In the genomic region with DNA sequence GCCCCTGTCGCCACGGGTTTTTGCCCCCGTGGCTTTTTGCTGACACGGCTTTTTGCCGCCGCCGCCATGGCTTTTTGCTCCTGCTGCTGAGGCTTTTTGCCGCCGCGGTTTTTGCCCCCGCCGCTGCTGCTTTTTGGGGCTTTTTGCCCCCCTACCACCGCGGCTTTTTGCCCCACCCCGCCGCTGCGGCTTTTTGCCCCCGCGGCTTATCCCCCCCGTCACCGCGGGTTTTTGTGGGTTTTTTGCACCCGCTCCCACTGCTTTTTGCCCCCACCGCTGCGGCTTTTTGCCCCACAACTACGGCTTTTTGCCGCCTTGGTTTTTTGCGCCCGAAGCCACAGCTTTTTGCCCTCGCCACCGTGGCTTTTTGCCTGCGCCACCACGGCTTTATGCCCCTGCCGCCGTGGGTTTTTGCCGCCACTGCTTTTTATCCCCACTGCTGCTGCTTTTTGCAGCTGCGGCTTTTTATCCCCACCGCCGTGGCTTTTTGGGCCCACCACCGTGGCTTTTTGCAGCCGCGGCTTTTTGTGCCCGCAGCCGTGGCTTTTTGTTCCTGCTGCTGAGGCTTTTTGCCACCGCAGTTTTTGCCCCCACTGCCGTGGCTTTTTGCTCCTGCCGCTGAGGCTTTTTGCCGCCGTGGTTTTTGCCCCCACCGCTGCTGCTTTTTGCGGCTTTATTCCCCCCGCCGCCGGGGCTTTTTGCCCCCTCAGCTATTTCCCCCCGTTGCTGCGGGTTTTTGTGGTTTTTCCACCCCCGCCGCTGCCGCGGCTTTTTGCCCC, we compare ENCODE assay signal across 27 cellular contexts.
DNase-seq lines count a peak whose midpoint lies in the region; ATAC-seq, FAIRE-seq and TF ChIP-seq lines count a peak whose summit lies in the region.
"Had no signal": no experiment of that assay in that cellular context is flagged by ENCODE, and none has a peak within 500 bp of the region (broad histone marks: within the 10 kb centered on the region; RNA-seq: fewer than 3 reads in every experiment).

No MANE protein-coding gene starts in this region.

- H3K4me1 ChIP-seq in kidney (ENCODE audit: control insufficient read depth in 1 of 2, insufficient read depth in 1 of 2, low read depth in 1 of 2, low read length in 2 of 2): no peaks in the 10 kb centered on the region
- H3K4me1 ChIP-seq: pancreas had no signal

- H3K27ac Mint-ChIP-seq in activated T-helper 2 cell treated with anti-CD3 and anti-CD28 coated beads, Interferon-gamma antibody, Interleukin-2, Interleukin-4, amounts not matched to agents 10 μg/mL and 5 μg/mL and 100 μg/mL, durations not matched to agents 14 hours and 24 hours and 36 hours: no peak overlapping the region
- H3K27ac Mint-ChIP-seq: activated CD4-positive, alpha-beta T cell treated with anti-CD3 and anti-CD28 coated beads, Interleukin-2, amount 10 ng/mL, durations not matched to agents 7 days and 5 days; activated CD8-positive, alpha-beta memory T cell treated with anti-CD3 and anti-CD28 coated beads, Interleukin-2, amount 10 ng/mL, durations not matched to agents 7 days and 5 days; brain; CD8-positive, alpha-beta T cell; natural killer cell; stimulated activated memory B cell treated with anti-CD40 and anti-IgM and Interleukin-4, amounts not matched to agents 10 μg/mL and 1 μg/mL and 100 μg/mL, for 72 hours; T-helper 2 cell treated with Interferon-gamma antibody and Interleukin-4, amounts not matched to agents 5 μg/mL and 100 μg/mL, for 36 hours had no signal

- H3K9ac ChIP-seq in kidney (ENCODE audit: low read length in 2 of 2): no peak overlapping the region
- H3K9ac ChIP-seq: GM23248, KMS-11 had no signal

- intact Hi-C loops in kidney (cut with DNase I): no loop called here
- intact Hi-C loops in sciatic nerve (cut with DNase I): no loop called here
- intact Hi-C loops in activated T-helper 2 cell treated with anti-CD3 and anti-CD28 coated beads, Interferon-gamma antibody, Interleukin-2, Interleukin-4, amounts not matched to agents 10 μg/mL and 5 μg/mL and 100 μg/mL, durations not matched to agents 14 hours and 24 hours and 36 hours (cut with micrococcal nuclease): no loop called here

- H3K9me3 Mint-ChIP-seq in activated T-helper 2 cell treated with anti-CD3 and anti-CD28 coated beads, Interferon-gamma antibody, Interleukin-2, Interleukin-4, amounts not matched to agents 10 μg/mL and 5 μg/mL and 100 μg/mL, durations not matched to agents 14 hours and 24 hours and 36 hours: peaks cover 40% of the 10 kb centered on the region

- H3K4me3 Mint-ChIP-seq in activated T-helper 2 cell treated with anti-CD3 and anti-CD28 coated beads, Interferon-gamma antibody, Interleukin-2, Interleukin-4, amounts not matched to agents 10 μg/mL and 5 μg/mL and 100 μg/mL, durations not matched to agents 14 hours and 24 hours and 36 hours (ENCODE audit: low read depth): no peak overlapping the region
- H3K4me3 Mint-ChIP-seq: activated CD4-positive, alpha-beta T cell treated with anti-CD3 and anti-CD28 coated beads, Interleukin-2, amount 10 ng/mL, durations not matched to agents 7 days and 5 days; activated CD8-positive, alpha-beta memory T cell treated with anti-CD3 and anti-CD28 coated beads, Interleukin-2, amount 10 ng/mL, durations not matched to agents 7 days and 5 days; brain; CD8-positive, alpha-beta T cell; natural killer cell; stimulated activated memory B cell treated with anti-CD40 and anti-IgM and Interleukin-4, amounts not matched to agents 10 μg/mL and 1 μg/mL and 100 μg/mL, for 72 hours; T-helper 2 cell treated with Interferon-gamma antibody and Interleukin-4, amounts not matched to agents 5 μg/mL and 100 μg/mL, for 36 hours had no signal

- H3K9me3 ChIP-seq in kidney (ENCODE audit: control insufficient read depth in 1 of 2, low read length in 2 of 2): no peaks in the 10 kb centered on the region
- H3K9me3 ChIP-seq: pancreas, thoracic aorta had no signal

- H3K27me3 Mint-ChIP-seq in activated T-helper 2 cell treated with anti-CD3 and anti-CD28 coated beads, Interferon-gamma antibody, Interleukin-2, Interleukin-4, amounts not matched to agents 10 μg/mL and 5 μg/mL and 100 μg/mL, durations not matched to agents 14 hours and 24 hours and 36 hours (ENCODE audit: low read depth): no peaks in the 10 kb centered on the region
- H3K27me3 Mint-ChIP-seq: activated CD4-positive, alpha-beta T cell treated with anti-CD3 and anti-CD28 coated beads, Interleukin-2, amount 10 ng/mL, durations not matched to agents 7 days and 5 days; brain; stimulated activated memory B cell treated with anti-CD40 and anti-IgM and Interleukin-4, amounts not matched to agents 10 μg/mL and 1 μg/mL and 100 μg/mL, for 72 hours had no signal

- no peak overlapping the region for H3K27ac ChIP-seq in kidney (ENCODE audit: low read depth in 2 of 2, low read length in 2 of 2)
- H3K27ac ChIP-seq: GM23248, KMS-11, pancreas, thoracic aorta, VCaP had no signal

- no peaks in the 10 kb centered on the region for H3K36me3 Mint-ChIP-seq in activated T-helper 2 cell treated with anti-CD3 and anti-CD28 coated beads, Interferon-gamma antibody, Interleukin-2, Interleukin-4, amounts not matched to agents 10 μg/mL and 5 μg/mL and 100 μg/mL, durations not matched to agents 14 hours and 24 hours and 36 hours (ENCODE audit: low read depth)
- H3K36me3 Mint-ChIP-seq: brain; CD8-positive, alpha-beta T cell; natural killer cell had no signal

- H3K4me1 Mint-ChIP-seq in activated T-helper 2 cell treated with anti-CD3 and anti-CD28 coated beads, Interferon-gamma antibody, Interleukin-2, Interleukin-4, amounts not matched to agents 10 μg/mL and 5 μg/mL and 100 μg/mL, durations not matched to agents 14 hours and 24 hours and 36 hours (ENCODE audit: low read depth): no peaks in the 10 kb centered on the region
- H3K4me1 Mint-ChIP-seq: activated CD4-positive, alpha-beta T cell treated with anti-CD3 and anti-CD28 coated beads, Interleukin-2, amount 10 ng/mL, durations not matched to agents 7 days and 5 days; activated CD8-positive, alpha-beta memory T cell treated with anti-CD3 and anti-CD28 coated beads, Interleukin-2, amount 10 ng/mL, durations not matched to agents 7 days and 5 days; brain; natural killer cell; stimulated activated memory B cell treated with anti-CD40 and anti-IgM and Interleukin-4, amounts not matched to agents 10 μg/mL and 1 μg/mL and 100 μg/mL, for 72 hours had no signal

- no peak for FAIRE-seq in kidney (lab: Jason Lieb, UNC)
- FAIRE-seq: frontal cortex, pancreas had no signal

- TF ChIP-seq CTCF in kidney (IDR thresholded peaks at IDR 0.05; ENCODE audit: borderline replicate concordance, extremely low read depth, insufficient read depth): no peak

- H3K4me3 ChIP-seq in H7 (ENCODE audit: insufficient read depth, low read depth, low read length) (no peak overlapping the region), kidney (ENCODE audit: low read length in 2 of 2) (no peak overlapping the region)
- H3K4me3 ChIP-seq: GM23248, pancreas, thoracic aorta had no signal

- DNase-seq in D341Med (ENCODE audit: low spot score): peak; percentile 1
- peak; percentile 1 for DNase-seq in H7
- peak; percentile 55 for DNase-seq in kidney
- peak; percentile 48 for DNase-seq in sciatic nerve (ENCODE audit: low spot score)
- no peak for DNase-seq in Ammon's horn (ENCODE audit: low spot score)
- no peak for DNase-seq in activated T-helper 2 cell treated with anti-CD3 and anti-CD28 coated beads, Interferon-gamma antibody, Interleukin-2, Interleukin-4, amounts not matched to agents 10 μg/mL and 5 μg/mL and 100 μg/mL, durations not matched to agents 14 hours and 24 hours and 36 hours (ENCODE audit: low spot score)
- DNase-seq: activated CD4-positive, alpha-beta T cell treated with anti-CD3 and anti-CD28 coated beads, Interleukin-2, amount 10 ng/mL, durations not matched to agents 7 days and 5 days; activated CD8-positive, alpha-beta memory T cell treated with anti-CD3 and anti-CD28 coated beads, Interleukin-2, amount 10 ng/mL, durations not matched to agents 7 days and 5 days; CD8-positive, alpha-beta T cell; effector memory CD4-positive, alpha-beta T cell; GF-D8; GM23248; natural killer cell; NCI-H1694 treated with DMSO at 0.1 percent for 48 hours; NCI-H2171 treated with DMSO at 0.1 percent for 48 hours; NCI-H526 treated with DMSO at 0.1 percent for 48 hours had no signal

- ATAC-seq in sciatic nerve (no peak), HG03196 (IDR thresholded peaks at IDR 0.05; ENCODE audit: unreplicated experiment) (no peak), HG03460 (IDR thresholded peaks at IDR 0.05; ENCODE audit: unreplicated experiment) (no peak)
- ATAC-seq: activated CD8-positive, alpha-beta memory T cell treated with anti-CD3 and anti-CD28 coated beads, Interleukin-2, amount 10 ng/mL, durations not matched to agents 7 days and 5 days; CD8-positive, alpha-beta T cell; esophagus mucosa; natural killer cell; pancreas; stimulated activated memory B cell treated with anti-CD40 and anti-IgM and Interleukin-4, amounts not matched to agents 10 μg/mL and 1 μg/mL and 100 μg/mL, for 72 hours had no signal

- H3K36me3 ChIP-seq in H7 (replicated peaks; ENCODE audit: control insufficient read depth, insufficient read depth, low read length) (no peaks in the 10 kb centered on the region), kidney (ENCODE audit: control insufficient read depth in 1 of 2, insufficient read depth in 2 of 2, low read length in 2 of 2) (no peaks in the 10 kb centered on the region)
- H3K36me3 ChIP-seq: pancreas, thoracic aorta had no signal

- H3K27me3 ChIP-seq in H7 (ENCODE audit: control insufficient read depth, insufficient read depth, low read length): no peaks in the 10 kb centered on the region
- H3K27me3 ChIP-seq: pancreas had no signal

Comparison
In these comparisons a context has a peak if more than half of its experiments do, and no peak if none do; other contexts are left out.
1. DNase-seq: peak in D341Med (single experiment), H7 (single experiment), kidney (single experiment) and sciatic nerve (single experiment); none in Ammon's horn (single experiment) and activated T-helper 2 cell treated with anti-CD3 and anti-CD28 coated beads, Interferon-gamma antibody, Interleukin-2, Interleukin-4, amounts not matched to agents 10 μg/mL and 5 μg/mL and 100 μg/mL, durations not matched to agents 14 hours and 24 hours and 36 hours (single experiment).